In genomic region chr22:36366291-36366708, GRCh38 we compare ENCODE assay signal across 9 cellular contexts. TPM values are rescaled to one million over a fixed set of nuclear protein-coding genes. Genes with fewer than 3 reads are reported as not detected.
DNase-seq lines count a peak whose midpoint lies in the region; ATAC-seq, FAIRE-seq and TF ChIP-seq lines count a peak whose summit lies in the region.
"Had no signal": no experiment of that assay in that cellular context is flagged by ENCODE, and none has a peak within 500 bp of the region (broad histone marks: within the 10 kb centered on the region; RNA-seq: fewer than 3 reads in every experiment).

No MANE protein-coding gene starts in this region.

- intact Hi-C loops in psoas muscle (cut with DNase I), result no loop called here

- DNase-seq in ELF-1 (ENCODE audit: low read depth, low spot score), result peak; percentile 52
- DNase-seq in T-helper 9 cell, result peak; percentile 39
- peak; percentile 82 for DNase-seq in fibroblast of villous mesenchyme (ENCODE audit: low read depth)
- no peak for DNase-seq in psoas muscle
- DNase-seq in 8988T, result no peak
- no peak for DNase-seq in HAP-1 (ENCODE audit: low spot score in 2 of 2)
- no peak for DNase-seq in GM19239 (ENCODE audit: insufficient read length, low spot score)

- H3K9me3 ChIP-seq in psoas muscle (no peaks in the 10 kb centered on the region), HAP-1 (no peaks in the 10 kb centered on the region)

- ATAC-seq in psoas muscle (no peak), GM18868 (IDR thresholded peaks at IDR 0.05; ENCODE audit: unreplicated experiment) (no peak)
- ATAC-seq: GM12878 had no signal

- peak overlapping the region; percentile 69 for H3K27ac ChIP-seq in psoas muscle

- no peak for FAIRE-seq in GM19239 (lab: Jason Lieb, UNC)
- FAIRE-seq: GM12878 had no signal

- 56 to 63% (median 62%) methylated on average over 10 of the region's 10 CpGs for WGBS in psoas muscle, 3 donors

- no peak overlapping the region for H3K4me3 ChIP-seq in fibroblast of villous mesenchyme (ENCODE audit: low read depth, low read length)
- no peak overlapping the region for H3K4me3 ChIP-seq in psoas muscle
- H3K4me3 ChIP-seq in HAP-1, result no peak overlapping the region
- H3K4me3 ChIP-seq: GM12878 had no signal

- in situ Hi-C loops in HAP-1 (cut with MboI; ENCODE audit: low sequenced_read_pairs), result no loop called here

- H3K27me3 ChIP-seq in psoas muscle (ENCODE audit: insufficient read depth in 3 of 3, low read length in 2 of 3) (no peaks in the 10 kb centered on the region), HAP-1 (ENCODE audit: low read depth) (no peaks in the 10 kb centered on the region)

- TF ChIP-seq CTCF in fibroblast of villous mesenchyme (IDR thresholded peaks at IDR 0.05; ENCODE audit: insufficient read depth, low read depth, low read length) (no peak), psoas muscle (IDR thresholded peaks at IDR 0.05) (no peak)

- peaks cover 4 to 6% of the 10 kb centered on the region in 2 donors for H3K36me3 ChIP-seq in psoas muscle (ENCODE audit: insufficient read depth in 1 of 2, low read depth in 1 of 2)
- H3K36me3 ChIP-seq in HAP-1 (replicated peaks), result no peaks in the 10 kb centered on the region; the same call in 1 of the 2 replicates

- peaks cover 97% of the 10 kb centered on the region for H3K4me1 ChIP-seq in psoas muscle
- H3K4me1 ChIP-seq in HAP-1, result peaks cover 25% of the 10 kb centered on the region

RNA-seq across cellular contexts. Expression of gene MYH9, which starts 21.5 kb away (rescaled TPM):
- total RNA-seq in fibroblast of villous mesenchyme (1,420 and 1,714 TPM in 2 replicates), psoas muscle (100 to 1,000 TPM in 3 of 4 donors, 10 to 100 TPM in 1; 92.0 to 214 (median 179) TPM)
- 10 to 100 TPM; 35.6 to 89.3 (median 56.3) TPM for polyA plus RNA-seq in psoas muscle

Comparison
In these comparisons a context has a peak if more than half of its experiments do, and no peak if none do; other contexts are left out.
1. DNase-seq: peak in ELF-1 (single experiment), T-helper 9 cell (single experiment) and fibroblast of villous mesenchyme (single experiment); none in psoas muscle (0 of 2), 8988T (single experiment), HAP-1 (0 of 2) and GM19239 (single experiment).